19 cellular contexts compared by ENCODE assay signal in the genomic region with DNA sequence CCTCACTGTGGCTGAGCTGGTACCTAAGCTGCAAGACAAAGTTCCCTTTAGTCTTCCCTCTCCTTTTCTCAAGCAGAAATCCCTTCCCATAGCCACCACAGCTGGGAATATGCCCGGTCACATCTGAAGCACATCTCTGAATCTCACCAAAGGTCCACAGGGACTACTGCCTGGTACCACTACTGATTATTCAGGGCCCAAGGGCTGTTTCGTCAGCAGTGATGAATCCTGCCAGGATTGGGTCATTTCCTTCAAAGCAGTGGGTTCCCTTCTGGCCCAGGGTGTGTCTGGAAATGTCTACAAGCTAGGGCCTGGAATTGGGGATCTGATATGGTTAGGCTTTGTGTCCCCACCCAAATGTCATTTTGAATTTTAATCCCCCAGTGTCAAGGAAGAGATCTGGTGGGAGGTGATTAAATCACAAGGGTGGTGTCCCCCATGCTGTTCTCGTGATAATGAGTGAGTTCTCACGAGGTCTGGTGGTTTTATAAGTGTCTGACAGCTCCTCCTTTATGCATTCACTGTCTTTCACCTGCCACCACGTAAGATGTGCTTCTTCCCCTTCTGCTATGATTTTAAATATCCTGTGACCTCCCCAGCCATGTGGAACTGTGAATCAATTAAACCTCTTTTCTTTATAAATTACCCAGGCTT.
DNase-seq lines count a peak whose midpoint lies in the region; ATAC-seq and TF ChIP-seq lines count a peak whose summit lies in the region.
"Had no signal": no experiment of that assay in that cellular context is flagged by ENCODE, and none has a peak within 500 bp of the region (broad histone marks: within the 10 kb centered on the region; RNA-seq: fewer than 3 reads in every experiment).

No MANE protein-coding gene starts in this region.

- no peaks in the 10 kb centered on the region for H3K27me3 ChIP-seq in mammary epithelial cell (ENCODE audit: insufficient read depth, low read length)
- H3K27me3 ChIP-seq in RWPE2 (ENCODE audit: insufficient read depth, poor library complexity, severe bottlenecking) = no peaks in the 10 kb centered on the region
- no peaks in the 10 kb centered on the region for H3K27me3 ChIP-seq in right cardiac atrium (ENCODE audit: control insufficient read depth, insufficient read depth)
- H3K27me3 ChIP-seq: BLaER1 treated with 17β-estradiol and CSF1 and Interleukin-3, amounts not matched to agents 10 nM and 100 nM; Peyer's patch had no signal

- dilution Hi-C loops in mammary epithelial cell (cut with HindIII; ENCODE audit: low sequenced_read_pairs) = no loop called here

- H3K4me3 Mint-ChIP-seq in MCF 10A (ENCODE audit: unreplicated experiment) = no peak overlapping the region
- H3K4me3 Mint-ChIP-seq: T-helper 17 cell had no signal

- H3K9ac ChIP-seq in mammary epithelial cell (ENCODE audit: insufficient read depth, low read length) = no peak overlapping the region
- H3K9ac ChIP-seq: BLaER1 treated with 17β-estradiol and CSF1 and Interleukin-3, amounts not matched to agents 10 nM and 100 nM had no signal

- no peak for DNase-seq in mammary epithelial cell
- DNase-seq in MCF 10A (ENCODE audit: unreplicated experiment) = no peak
- DNase-seq in RWPE2 (ENCODE audit: low spot score) = no peak
- peak; percentile 44 for DNase-seq in fibroblast of mammary gland (ENCODE audit: low read depth)
- DNase-seq in NCI-H2196 treated with DMSO at 0.1 percent for 48 hours (lab: John Stamatoyannopoulos, UW; ENCODE audit: unreplicated experiment) = no peak
- no peak for DNase-seq in cerebellar cortex (ENCODE audit: low spot score)
- DNase-seq in stimulated activated CD4-positive, alpha-beta T cell treated with anti-CD3 and anti-CD28 coated beads, Interleukin-15, amount 100 ng/mL, for 24 hours = no peak
- no peak for DNase-seq in right cardiac atrium
- DNase-seq: 8988T, DMS 273 treated with DMSO at 0.1 percent for 48 hours, H7, NCI-H1436 treated with DMSO at 0.1 percent for 48 hours, NCI-H2081, NCI-H510A treated with DMSO at 0.1 percent for 48 hours, NCI-H82, Peyer's patch, SHP77, T-helper 17 cell had no signal

- intact Hi-C loops in mammary epithelial cell (cut with micrococcal nuclease) (no loop called here), MCF 10A (cut with micrococcal nuclease) (no loop called here), right cardiac atrium (cut with DNase I) (no loop called here)

- ATAC-seq in RWPE2 (ENCODE audit: low read depth) (no peak), right cardiac atrium (no peak)
- ATAC-seq: T-helper 17 cell had no signal

- peak overlapping the region; percentile 17 for H3K27ac ChIP-seq in mammary epithelial cell (ENCODE audit: insufficient read depth, low read depth, low read length)
- H3K27ac ChIP-seq in RWPE2 (ENCODE audit: poor library complexity, severe bottlenecking) = peak overlapping the region; percentile 5
- no peak overlapping the region for H3K27ac ChIP-seq in right cardiac atrium (ENCODE audit: low read length)
- H3K27ac ChIP-seq: BLaER1 treated with 17β-estradiol and CSF1 and Interleukin-3, amounts not matched to agents 10 nM and 100 nM; Peyer's patch had no signal

- no peaks in the 10 kb centered on the region for H3K36me3 Mint-ChIP-seq in MCF 10A (ENCODE audit: insufficient read depth, unreplicated experiment)

- H3K79me2 ChIP-seq in mammary epithelial cell (ENCODE audit: insufficient read depth, low read length) = no peaks in the 10 kb centered on the region

- H3K9me3 ChIP-seq in mammary epithelial cell (replicated peaks; ENCODE audit: insufficient read depth, low read length) (no peaks in the 10 kb centered on the region), RWPE2 (ENCODE audit: severe bottlenecking) (no peaks in the 10 kb centered on the region), right cardiac atrium (ENCODE audit: control insufficient read depth, low read length) (no peaks in the 10 kb centered on the region)
- H3K9me3 ChIP-seq: BLaER1 treated with 17β-estradiol and CSF1 and Interleukin-3, amounts not matched to agents 10 nM and 100 nM; Peyer's patch had no signal

- TF ChIP-seq CTCF in mammary epithelial cell (conservative IDR thresholded peaks at IDR 0.05 in 1 of 2, IDR thresholded peaks at IDR 0.05 in 1 of 2; ENCODE audit: extremely low read depth in 1 of 2, insufficient read depth in 1 of 2, low read depth in 1 of 2, low read length in 2 of 2) (no peak), MCF 10A (IDR thresholded peaks at IDR 0.05; ENCODE audit: unreplicated experiment) (no peak), RWPE2 (IDR thresholded peaks at IDR 0.05; ENCODE audit: poor library complexity, severe bottlenecking) (no peak), fibroblast of mammary gland (conservative IDR thresholded peaks at IDR 0.05; ENCODE audit: control insufficient read depth, insufficient read depth, low read depth, low read length) (no peak)

- no peak overlapping the region for H3K4me3 ChIP-seq in mammary epithelial cell (replicated peaks in 1 of 3; ENCODE audit: insufficient read depth in 1 of 3, low read depth in 2 of 3, low read length in 3 of 3)
- no peak overlapping the region for H3K4me3 ChIP-seq in RWPE2 (ENCODE audit: severe bottlenecking)
- no peak overlapping the region for H3K4me3 ChIP-seq in fibroblast of mammary gland (ENCODE audit: control insufficient read depth, low read depth, low read length)
- no peak overlapping the region for H3K4me3 ChIP-seq in right cardiac atrium (ENCODE audit: low read length)
- H3K4me3 ChIP-seq: BLaER1 treated with 17β-estradiol and CSF1 and Interleukin-3, amounts not matched to agents 10 nM and 100 nM; Peyer's patch had no signal

- H3K4me1 ChIP-seq in mammary epithelial cell (ENCODE audit: insufficient read depth, low read length) = peaks cover 10% of the 10 kb centered on the region
- H3K4me1 ChIP-seq in RWPE2 (ENCODE audit: insufficient read depth, poor library complexity, severe bottlenecking) = peaks cover 11% of the 10 kb centered on the region
- H3K4me1 ChIP-seq in right cardiac atrium (ENCODE audit: control insufficient read depth, insufficient read depth, low read length) = no peaks in the 10 kb centered on the region
- H3K4me1 ChIP-seq: BLaER1 treated with 17β-estradiol and CSF1 and Interleukin-3, amounts not matched to agents 10 nM and 100 nM; Peyer's patch had no signal

- no peak overlapping the region for H3K27ac Mint-ChIP-seq in MCF 10A (ENCODE audit: low read depth, unreplicated experiment)
- H3K27ac Mint-ChIP-seq: T-helper 17 cell had no signal

- H3K36me3 ChIP-seq in mammary epithelial cell (ENCODE audit: insufficient read depth, low read length) (no peaks in the 10 kb centered on the region), RWPE2 (ENCODE audit: low read depth) (no peaks in the 10 kb centered on the region)
- H3K36me3 ChIP-seq: BLaER1 treated with 17β-estradiol and CSF1 and Interleukin-3, amounts not matched to agents 10 nM and 100 nM; Peyer's patch had no signal

- no peak overlapping the region for H3K4me2 ChIP-seq in mammary epithelial cell (ENCODE audit: insufficient read depth, low read depth, low read length)
- H3K4me2 ChIP-seq: BLaER1 treated with 17β-estradiol and CSF1 and Interleukin-3, amounts not matched to agents 10 nM and 100 nM had no signal

- H3K27me3 Mint-ChIP-seq in MCF 10A (ENCODE audit: insufficient read depth, unreplicated experiment) = no peaks in the 10 kb centered on the region

- peaks cover 15% of the 10 kb centered on the region for H3K4me1 Mint-ChIP-seq in MCF 10A (ENCODE audit: insufficient read depth, unreplicated experiment)
- H3K4me1 Mint-ChIP-seq: T-helper 17 cell had no signal

- no peaks in the 10 kb centered on the region for H4K20me1 ChIP-seq in mammary epithelial cell (ENCODE audit: insufficient read depth, low read length)
- H4K20me1 ChIP-seq: BLaER1 treated with 17β-estradiol and CSF1 and Interleukin-3, amounts not matched to agents 10 nM and 100 nM had no signal

- BruUV-seq in mammary epithelial cell (replicated peaks; lab: Mats Ljungman, UMichigan) = TSS peak; percentile 71
- no TSS peak for BruUV-seq in MCF 10A (replicated peaks; lab: Mats Ljungman, UMichigan)

- H3K9me3 Mint-ChIP-seq in MCF 10A (ENCODE audit: unreplicated experiment) = no peaks in the 10 kb centered on the region

- POLR2A ChIA-PET in MCF 10A (lab: Yijun Ruan, JAX) = no interaction called here

- peak overlapping the region; percentile 87 for H2AFZ ChIP-seq in mammary epithelial cell (ENCODE audit: low read depth, low read length)

- in situ Hi-C loops in mammary epithelial cell (cut with MboI; ENCODE audit: low sequenced_read_pairs in 2 of 2) = no loop called here

- CTCF ChIA-PET in mammary epithelial cell (lab: Charles Lee; ENCODE audit: low non-redundant PET) (no interaction called here), MCF 10A (lab: Yijun Ruan, JAX) (no interaction called here)

- WGBS in mammary epithelial cell (ENCODE audit: low coverage, missing lambda C conversion rate) = 91% methylated on average over 5 of the region's 5 CpGs
- WGBS in right cardiac atrium = 74% methylated on average over 5 of the region's 5 CpGs
